8 cellular contexts compared by ENCODE assay signal in the genomic region with DNA sequence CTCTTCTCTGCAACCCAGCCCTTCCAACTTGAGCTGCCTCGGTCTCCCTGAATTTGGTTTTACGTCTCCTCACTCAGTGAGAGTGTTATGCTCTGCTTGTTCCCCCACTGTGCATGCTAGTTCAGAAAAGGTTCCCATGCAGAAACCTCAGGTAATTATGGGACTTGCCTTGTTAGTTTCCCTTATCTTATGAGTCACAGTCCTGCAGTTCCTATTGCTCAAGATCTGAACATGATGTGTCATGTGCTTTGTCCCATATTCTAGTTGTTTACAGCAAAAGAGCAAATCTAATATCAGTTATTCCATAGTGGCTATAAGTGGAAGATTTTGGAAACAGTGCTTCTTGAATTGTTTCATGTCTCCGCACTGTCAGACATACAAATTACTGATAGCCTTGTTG.
DNase-seq lines count a peak whose midpoint lies in the region; ATAC-seq, FAIRE-seq and TF ChIP-seq lines count a peak whose summit lies in the region.

No MANE protein-coding gene starts in this region.

- FAIRE-seq in D721Med (lab: Jason Lieb, UNC) = no peak

- in situ Hi-C loops in Caki2 (cut with HindIII; ENCODE audit: low pct_unique_long_range_greater_than_20kb, low sequenced_read_pairs) = no loop called here

- H3K9me3 ChIP-seq in effector memory CD4-positive, alpha-beta T cell (ENCODE audit: control insufficient read depth, low read length) = no peaks in the 10 kb centered on the region
- H3K9me3 ChIP-seq in uterus = no peaks in the 10 kb centered on the region

- intact Hi-C loops in Right ventricle myocardium superior (cut with DNase I) = no loop called here
- intact Hi-C loops in uterus (cut with DNase I; ENCODE audit: low total_unique reads) = no loop called here

- H3K4me3 ChIP-seq in HL-60 (replicated peaks; ENCODE audit: insufficient read depth, low read length) (no peak overlapping the region), uterus (no peak overlapping the region)
- no peak overlapping the region for H3K4me3 ChIP-seq in effector memory CD4-positive, alpha-beta T cell (ENCODE audit: insufficient read depth, low read depth, low read length, poor library complexity, severe bottlenecking)

- H3K27ac ChIP-seq in HL-60 (replicated peaks) (no peak overlapping the region), uterus (no peak overlapping the region)
- no peak overlapping the region for H3K27ac ChIP-seq in effector memory CD4-positive, alpha-beta T cell (ENCODE audit: insufficient read depth, low read length, poor library complexity, severe bottlenecking)

- no peaks in the 10 kb centered on the region for H3K27me3 ChIP-seq in HL-60 (ENCODE audit: insufficient read depth, poor library complexity, severe bottlenecking)
- no peaks in the 10 kb centered on the region for H3K27me3 ChIP-seq in effector memory CD4-positive, alpha-beta T cell (replicated peaks; ENCODE audit: control insufficient read depth, insufficient read depth, low read length, poor library complexity, severe bottlenecking)
- H3K27me3 ChIP-seq in uterus = no peaks in the 10 kb centered on the region

- no peaks in the 10 kb centered on the region for H3K4me1 ChIP-seq in effector memory CD4-positive, alpha-beta T cell (ENCODE audit: control insufficient read depth, insufficient read depth, low read length, poor library complexity, severe bottlenecking)
- H3K4me1 ChIP-seq in uterus = no peaks in the 10 kb centered on the region

- peak; percentile 94 for ATAC-seq in GM21528 (IDR thresholded peaks at IDR 0.05; ENCODE audit: low FRiP score, unreplicated experiment)
- ATAC-seq in esophagus mucosa = peak; percentile 76
- ATAC-seq in Right ventricle myocardium superior (ENCODE audit: poor library complexity) = no peak

- DNase-seq in Caki2 (ENCODE audit: low read depth) (peak; percentile 32), HL-60 (ENCODE audit: low read depth in 1 of 2, low spot score in 1 of 2) (peak; percentile 29 to 44), D721Med (ENCODE audit: insufficient read length, low spot score) (no peak), Right ventricle myocardium superior (no peak), uterus (no peak)
- DNase-seq in effector memory CD4-positive, alpha-beta T cell = no peak

- TF ChIP-seq CTCF in HL-60 (IDR thresholded peaks at IDR 0.05; ENCODE audit: insufficient read depth, low read length) (no peak), D721Med (IDR thresholded peaks at IDR 0.05; ENCODE audit: insufficient read depth, missing control alignments) (no peak), uterus (IDR thresholded peaks at IDR 0.05) (no peak)

- H3K36me3 ChIP-seq in effector memory CD4-positive, alpha-beta T cell (ENCODE audit: control insufficient read depth, insufficient read depth, low read length) = no peaks in the 10 kb centered on the region
- no peaks in the 10 kb centered on the region for H3K36me3 ChIP-seq in uterus

- no peak for TF ChIP-seq POLR2A in uterus (IDR thresholded peaks at IDR 0.05)

Comparison
In these comparisons a context has a peak if more than half of its experiments do, and no peak if none do; other contexts are left out.
1. DNase-seq: peak in Caki2 (single experiment) and HL-60 (2 of 2); none in D721Med (single experiment), effector memory CD4-positive, alpha-beta T cell (0 of 3), Right ventricle myocardium superior (single experiment) and uterus (0 of 2).